Comparison of ENCODE assay signal across 38 cellular contexts in genomic region chr11:56748597-56748996, GRCh38. TPM values are rescaled to one million over a fixed set of nuclear protein-coding genes. Genes with fewer than 3 reads are reported as not detected.
"Had no signal": no experiment of that assay in that cellular context is flagged by ENCODE, and none has a peak within 500 bp of the region (broad histone marks: within the 10 kb centered on the region; RNA-seq: fewer than 3 reads in every experiment).

TSS of gene OR9G4 (minus strand) at chr11:56748697. CDS start at chr11:56743766, 4,931 bp downstream.

- H3K9ac ChIP-seq: KMS-11 had no signal

- DNase-seq: Karpas-422, Kasumi-1, MG63, MM.1S, MV-4-11, NCI-H1048, NCI-H1092, NCI-H1092 treated with DMSO at 0.1 percent for 48 hours, NCI-H1105, NCI-H1105 treated with DMSO at 0.1 percent for 48 hours, NCI-H1417, NCI-H1417 treated with DMSO at 0.1 percent for 48 hours, NCI-H1436, NCI-H1436 treated with DMSO at 0.1 percent for 48 hours, NCI-H146, NCI-H1694, NCI-H1694 treated with DMSO at 0.1 percent for 48 hours, NCI-H187, NCI-H187 treated with DMSO at 0.1 percent for 48 hours, NCI-H1930, NCI-H2029, NCI-H2029 treated with DMSO at 0.1 percent for 48 hours, NCI-H2081, NCI-H2081 treated with DMSO at 0.1 percent for 48 hours, NCI-H2107, NCI-H2171, NCI-H2171 treated with DMSO at 0.1 percent for 48 hours, NCI-H2227 treated with DMSO at 0.1 percent for 48 hours, NCI-H226, NCI-H345, NCI-H446, NCI-H446 treated with DMSO at 0.1 percent for 48 hours, NCI-H510A had no signal

- H3K27me3 ChIP-seq: MG63 had no signal

- H3K36me3 ChIP-seq: MG63 had no signal

- H3K9me3 ChIP-seq: MG63 had no signal

- H3K27ac ChIP-seq: KMS-11 had no signal

- H3K4me3 ChIP-seq: MG63 had no signal

- H3K4me2 ChIP-seq: KMS-11 had no signal

RNA-seq across cellular contexts. Expression of gene OR9G4, which starts in this region (rescaled TPM):
- total RNA-seq: LHCN-M2, M059J, MCF 10A, NCI-H460 had no signal
